8 cellular contexts compared by ENCODE assay signal in the genomic region with DNA sequence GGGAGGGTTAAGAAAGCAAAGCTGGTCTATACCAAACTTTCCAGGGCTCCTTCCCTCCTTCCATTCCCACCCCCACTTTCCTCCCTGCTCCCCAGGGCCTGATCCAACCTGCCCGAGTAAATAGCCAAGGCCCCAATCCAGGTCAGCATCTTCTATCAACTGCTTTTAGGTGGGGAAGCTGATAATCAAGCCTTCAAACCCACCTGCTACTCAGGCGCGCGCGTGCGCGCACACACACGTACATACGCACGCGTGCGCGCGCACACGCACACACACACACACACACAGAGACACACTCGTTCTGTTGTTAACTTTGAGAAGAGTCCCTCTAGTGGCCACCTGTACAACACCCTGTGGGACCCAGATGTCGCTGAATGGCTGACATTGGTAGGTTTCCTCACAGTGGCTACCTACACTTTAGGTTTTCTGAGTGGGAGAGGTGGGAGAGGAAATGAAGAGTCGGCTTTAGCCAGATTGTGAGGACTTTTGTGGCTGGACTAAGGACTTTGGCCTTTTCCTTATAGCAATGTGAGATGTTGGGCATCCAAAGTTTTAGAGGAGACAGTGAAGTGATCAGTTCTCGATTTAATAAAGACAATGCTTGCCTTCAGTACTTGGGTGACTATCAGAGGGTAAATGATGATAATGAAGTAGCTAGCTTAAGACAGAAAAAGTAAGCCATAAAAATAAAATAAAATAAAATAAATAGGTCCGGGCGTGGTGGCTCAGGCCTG. TPM values are rescaled to one million over a fixed set of nuclear protein-coding genes. Genes with fewer than 3 reads are reported as not detected.
DNase-seq lines count a peak whose midpoint lies in the region; ATAC-seq and TF ChIP-seq lines count a peak whose summit lies in the region.

No MANE protein-coding gene starts in this region.

- H3K27me3 ChIP-seq in mammary epithelial cell (ENCODE audit: insufficient read depth, low read length) = no peaks in the 10 kb centered on the region

- in situ Hi-C loops in ACHN (cut with HindIII; ENCODE audit: low pct_ligation_motif_present, low pct_unique_long_range_greater_than_20kb, low sequenced_read_pairs) = no loop called here
- in situ Hi-C loops in mammary epithelial cell (cut with MboI; ENCODE audit: low sequenced_read_pairs in 2 of 2) = no loop called here

- H3K4me1 ChIP-seq in mammary epithelial cell (ENCODE audit: insufficient read depth, low read length) = no peaks in the 10 kb centered on the region

- H3K4me3 ChIP-seq in mammary epithelial cell (replicated peaks in 1 of 3; ENCODE audit: insufficient read depth in 1 of 3, low read depth in 2 of 3, low read length in 3 of 3) = no peak overlapping the region

- H4K20me1 ChIP-seq in mammary epithelial cell (ENCODE audit: insufficient read depth, low read length) = no peaks in the 10 kb centered on the region

- TF ChIP-seq CTCF in VCaP (conservative IDR thresholded peaks at IDR 0.05) = peak; percentile 76
- peak; percentile 69 to 87 for TF ChIP-seq CTCF in mammary epithelial cell (conservative IDR thresholded peaks at IDR 0.05 in 1 of 2, IDR thresholded peaks at IDR 0.05 in 1 of 2; ENCODE audit: extremely low read depth in 1 of 2, insufficient read depth in 1 of 2, low read depth in 1 of 2, low read length in 2 of 2)

- BruUV-seq in mammary epithelial cell (replicated peaks; lab: Mats Ljungman, UMichigan) = no TSS peak

- ATAC-seq in GM19351 (IDR thresholded peaks at IDR 0.05; ENCODE audit: unreplicated experiment) = peak; percentile 44
- ATAC-seq in left lobe of liver = peak; percentile 100
- no peak for ATAC-seq in GM21360 (IDR thresholded peaks at IDR 0.05; ENCODE audit: unreplicated experiment)

- H3K27ac ChIP-seq in VCaP (no peak overlapping the region), mammary epithelial cell (ENCODE audit: insufficient read depth, low read depth, low read length) (no peak overlapping the region)

- no peaks in the 10 kb centered on the region for H3K9me3 ChIP-seq in mammary epithelial cell (replicated peaks; ENCODE audit: insufficient read depth, low read length)

- peak; percentile 42 for DNase-seq in ACHN
- DNase-seq in LoVo (ENCODE audit: low spot score) = peak; percentile 81
- peak; percentile 61 for DNase-seq in mammary epithelial cell
- peak; percentile 76 for DNase-seq in left lobe of liver (ENCODE audit: low spot score)
- DNase-seq in stimulated activated CD8-positive, alpha-beta memory T cell treated with anti-CD3 and anti-CD28 coated beads, Interleukin-12 subunit alpha, Interleukin-12 subunit beta, amount 100 ng/mL, for 1 hour (ENCODE audit: low read depth) = peak; percentile 17

- peak overlapping the region; percentile 55 for H3K4me2 ChIP-seq in mammary epithelial cell (ENCODE audit: insufficient read depth, low read depth, low read length)

- H2AFZ ChIP-seq in mammary epithelial cell (ENCODE audit: low read depth, low read length) = peak overlapping the region; percentile 43

- dilution Hi-C loops in mammary epithelial cell (cut with HindIII; ENCODE audit: low sequenced_read_pairs) = no loop called here

- CTCF ChIA-PET in mammary epithelial cell (lab: Charles Lee; ENCODE audit: low non-redundant PET) = interaction anchor here (0.8 kb wide), 1 partner anchor 38 kb away, joined by 8 read pairs; no protein-coding TSS in a partner anchor

- H3K9ac ChIP-seq in mammary epithelial cell (ENCODE audit: insufficient read depth, low read length) = no peak overlapping the region

- WGBS in mammary epithelial cell (ENCODE audit: low coverage, missing lambda C conversion rate) = 50% methylated on average over 21 of the region's 21 CpGs

- intact Hi-C loops in mammary epithelial cell (cut with micrococcal nuclease) = no loop called here

- no peaks in the 10 kb centered on the region for H3K36me3 ChIP-seq in mammary epithelial cell (ENCODE audit: insufficient read depth, low read length)

- H3K79me2 ChIP-seq in mammary epithelial cell (ENCODE audit: insufficient read depth, low read length) = no peaks in the 10 kb centered on the region

RNA-seq across cellular contexts. Expression of a gene that starts 45.4 kb away (rescaled TPM):
- 10 to 100 TPM; 14.5 to 57.0 TPM for total RNA-seq in mammary epithelial cell
- polyA plus RNA-seq in mammary epithelial cell = 12.2 TPM
- polyA minus RNA-seq in mammary epithelial cell = 33.8 TPM
- 4.3 TPM for total RNA-seq in left lobe of liver

Comparison
In these comparisons a context has a peak if more than half of its experiments do, and no peak if none do; other contexts are left out.
1. DNase-seq: peak in every context shown above with its lines; median percentile 81 in LoVo; 76 in left lobe of liver; 61 in mammary epithelial cell; 42 in ACHN; 17 in stimulated activated CD8-positive, alpha-beta memory T cell treated with anti-CD3 and anti-CD28 coated beads, Interleukin-12 subunit alpha, Interleukin-12 subunit beta, amount 100 ng/mL, for 1 hour.